10 cellular contexts compared by ENCODE assay signal in the genomic region with DNA sequence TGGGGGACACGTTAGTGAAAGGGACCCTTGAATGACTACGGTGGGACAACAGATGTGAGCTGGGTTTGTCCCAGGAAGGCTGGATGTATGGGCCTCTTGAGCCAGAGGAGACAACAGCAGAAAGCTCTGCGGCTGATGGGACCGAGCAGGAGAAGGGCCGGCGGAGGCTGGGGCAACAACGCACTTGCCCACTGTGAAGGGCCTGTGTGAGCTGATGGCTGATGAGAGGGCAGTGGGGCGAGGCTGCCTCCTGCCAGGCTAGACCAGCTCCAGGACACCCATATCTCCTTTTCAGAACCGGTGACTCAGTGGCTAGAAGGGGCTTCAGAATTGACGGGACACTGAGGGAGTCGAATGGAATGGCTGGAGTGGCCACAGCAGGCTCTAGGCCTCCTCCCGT.
DNase-seq lines count a peak whose midpoint lies in the region; ATAC-seq and TF ChIP-seq lines count a peak whose summit lies in the region.
"Had no signal": no experiment of that assay in that cellular context is flagged by ENCODE, and none has a peak within 500 bp of the region (broad histone marks: within the 10 kb centered on the region; RNA-seq: fewer than 3 reads in every experiment).

No MANE protein-coding gene starts in this region.

- peaks cover 59% of the 10 kb centered on the region for H3F3A ChIP-seq in neural progenitor cell (ENCODE audit: low read depth)

- peaks cover 84% of the 10 kb centered on the region for H3K4me1 Mint-ChIP-seq in central memory CD8-positive, alpha-beta T cell
- peaks cover 80% of the 10 kb centered on the region for H3K4me1 Mint-ChIP-seq in neural progenitor cell

- H3K36me3 Mint-ChIP-seq in central memory CD8-positive, alpha-beta T cell (ENCODE audit: insufficient read depth): peaks cover 8% of the 10 kb centered on the region
- H3K36me3 Mint-ChIP-seq in neural progenitor cell: peaks cover 5% of the 10 kb centered on the region

- no peak for ATAC-seq in central memory CD8-positive, alpha-beta T cell (replicated peaks; ENCODE audit: extremely low read depth, poor library complexity, severe bottlenecking)
- ATAC-seq in GM18873 (IDR thresholded peaks at IDR 0.05; ENCODE audit: low FRiP score, unreplicated experiment): no peak

- H3K4me2 ChIP-seq in neural progenitor cell: peak overlapping the region; percentile 76

- no peaks in the 10 kb centered on the region for H3K9me3 Mint-ChIP-seq in central memory CD8-positive, alpha-beta T cell
- H3K9me3 Mint-ChIP-seq in neural progenitor cell: no peaks in the 10 kb centered on the region

- intact Hi-C loops in A673 (cut with micrococcal nuclease; ENCODE audit: unreplicated experiment): no loop called here

- no TSS peak for BruUV-seq in A673 (replicated peaks; lab: Mats Ljungman, UMichigan)

- no peaks in the 10 kb centered on the region for H3K27me3 Mint-ChIP-seq in central memory CD8-positive, alpha-beta T cell
- H3K27me3 Mint-ChIP-seq in neural progenitor cell (ENCODE audit: insufficient read depth, low read depth): peaks cover 3% of the 10 kb centered on the region

- peak overlapping the region; percentile 69 for H3K27ac ChIP-seq in A673 (ENCODE audit: low read depth, low read length, poor library complexity, severe bottlenecking)
- H3K27ac ChIP-seq in HUES48 (ENCODE audit: low read depth, low read length): peak overlapping the region; percentile 89
- peak overlapping the region; percentile 95 for H3K27ac ChIP-seq in neural progenitor cell

- POLR2A ChIA-PET in A673 (lab: Charles Lee; ENCODE audit: low non-redundant PET): no interaction called here

- no peak overlapping the region for H3K4me3 ChIP-seq in A673 (ENCODE audit: low read depth, low read length, poor library complexity, severe bottlenecking)
- no peak overlapping the region for H3K4me3 ChIP-seq in HUES48 (ENCODE audit: low read depth, low read length)
- no peak overlapping the region for H3K4me3 ChIP-seq in neural progenitor cell

- peak overlapping the region; percentile 93 for H3K27ac Mint-ChIP-seq in central memory CD8-positive, alpha-beta T cell (ENCODE audit: low read depth)
- no peak overlapping the region for H3K27ac Mint-ChIP-seq in neural progenitor cell

- peaks cover 89% of the 10 kb centered on the region for H3K79me2 ChIP-seq in neural progenitor cell (ENCODE audit: low read depth)

- H3K4me1 ChIP-seq in A673 (ENCODE audit: insufficient read depth, low read length, poor library complexity, severe bottlenecking) (peaks cover 53% of the 10 kb centered on the region), HUES48 (ENCODE audit: control insufficient read depth, insufficient read depth, low read length) (peaks cover 58% of the 10 kb centered on the region), neural progenitor cell (peaks cover 87% of the 10 kb centered on the region)

- H2AFZ ChIP-seq in neural progenitor cell (replicated peaks): no peak overlapping the region

- no peaks in the 10 kb centered on the region for H3K27me3 ChIP-seq in A673 (replicated peaks; ENCODE audit: insufficient read depth, low read depth, low read length, poor library complexity)
- H3K27me3 ChIP-seq in HUES48 (ENCODE audit: control insufficient read depth, insufficient read depth, low read length): no peaks in the 10 kb centered on the region
- H3K27me3 ChIP-seq in neural progenitor cell: no peaks in the 10 kb centered on the region

- CTCF ChIA-PET in A673 (lab: Charles Lee): interaction anchor here (1.2 kb wide), 1 partner anchor 10 kb away, joined by 3 read pairs; no protein-coding TSS in a partner anchor

- no peak overlapping the region for H3K9ac ChIP-seq in HUES48 (ENCODE audit: low read depth, low read length)
- H3K9ac ChIP-seq in neural progenitor cell: no peak overlapping the region

- peak overlapping the region; percentile 71 for H3K4me3 Mint-ChIP-seq in central memory CD8-positive, alpha-beta T cell
- no peak overlapping the region for H3K4me3 Mint-ChIP-seq in neural progenitor cell

- H4K20me1 ChIP-seq in neural progenitor cell (ENCODE audit: low read depth): peaks cover 97% of the 10 kb centered on the region

- no peak for TF ChIP-seq CTCF in A673 (conservative IDR thresholded peaks at IDR 0.05; ENCODE audit: low read depth, low read length)
- TF ChIP-seq CTCF in neural progenitor cell (IDR thresholded peaks at IDR 0.05): no peak

- H3K36me3 ChIP-seq in A673 (ENCODE audit: insufficient read depth, low read length, poor library complexity, severe bottlenecking) (no peaks in the 10 kb centered on the region), HUES48 (ENCODE audit: control insufficient read depth, insufficient read depth, low read length) (no peaks in the 10 kb centered on the region), neural progenitor cell (no peaks in the 10 kb centered on the region)

- no peaks in the 10 kb centered on the region for H3K9me3 ChIP-seq in A673 (ENCODE audit: low read depth, low read length, poor library complexity, severe bottlenecking)
- no peaks in the 10 kb centered on the region for H3K9me3 ChIP-seq in HUES48 (ENCODE audit: control insufficient read depth, insufficient read depth, low read length)
- H3K9me3 ChIP-seq in neural progenitor cell (ENCODE audit: low read depth): no peaks in the 10 kb centered on the region

- DNase-seq in A673 (ENCODE audit: low spot score) (no peak), neural progenitor cell (ENCODE audit: low spot score) (no peak), KG1 (lab: John Stamatoyannopoulos, UW) (no peak), OCI-M1 (lab: John Stamatoyannopoulos, UW) (no peak), hepatic stellate cell (ENCODE audit: low spot score) (no peak)
- DNase-seq in central memory CD8-positive, alpha-beta T cell (ENCODE audit: low spot score in 2 of 2): no peak
- DNase-seq: effector CD8-positive, alpha-beta T cell; islet precursor cell had no signal
